8 cellular contexts compared by ENCODE assay signal in the genomic region with DNA sequence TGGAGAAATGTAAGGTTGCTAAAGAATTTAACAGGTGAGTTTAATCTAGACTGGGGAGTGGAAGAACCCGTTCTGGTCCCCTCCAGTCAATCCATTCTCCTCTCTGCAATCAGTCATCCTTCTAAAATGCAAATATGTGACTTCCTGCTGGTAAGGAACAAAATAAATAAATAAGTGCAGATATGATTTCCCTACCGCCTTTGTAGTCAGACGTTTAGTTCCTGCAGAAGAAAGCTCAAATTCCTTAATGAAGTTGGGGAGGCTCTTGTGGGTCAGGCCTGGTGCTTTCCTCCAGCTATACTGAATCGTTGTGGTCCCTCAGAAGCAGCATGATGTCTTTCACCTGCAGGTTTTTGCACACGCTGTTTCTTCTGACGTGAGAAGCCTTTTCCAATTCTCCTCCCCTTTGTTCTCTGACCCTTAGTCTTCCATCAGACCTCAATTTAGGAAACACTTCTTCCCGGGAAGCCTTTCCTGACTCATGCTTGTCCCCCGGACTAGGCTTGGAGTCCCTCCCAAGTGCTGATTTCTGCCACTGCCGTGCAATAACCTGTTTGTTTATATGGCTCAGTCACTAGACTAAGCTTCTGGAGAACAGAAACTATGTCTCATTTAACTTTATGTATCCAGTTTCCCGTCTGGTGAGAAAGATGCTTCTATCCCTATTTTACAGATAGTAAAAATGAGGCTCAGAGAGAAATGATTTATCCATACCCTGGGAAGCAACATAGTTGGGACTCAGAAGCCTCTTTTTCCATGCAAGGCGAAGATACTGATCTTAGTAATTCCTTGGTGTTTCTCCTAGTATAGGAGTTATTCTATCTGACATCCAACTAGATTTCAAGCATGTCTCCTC. TPM values are rescaled to one million over a fixed set of nuclear protein-coding genes. Genes with fewer than 3 reads are reported as not detected.
A peak's percentile ranks its signal among the peaks of the same experiment; 100 is the strongest.
DNase-seq lines count a peak whose midpoint lies in the region; ATAC-seq, FAIRE-seq and TF ChIP-seq lines count a peak whose summit lies in the region.

No MANE protein-coding gene starts in this region.

- H3K36me3 ChIP-seq in OCI-LY7 (ENCODE audit: insufficient read depth, low read length), result peaks cover 27% of the 10 kb centered on the region
- H3K36me3 ChIP-seq in pancreas, result peaks cover 0 to 12% (median 0%) of the 10 kb centered on the region in 3 donors

- no peaks in the 10 kb centered on the region for H3K9me2 ChIP-seq in OCI-LY7 (ENCODE audit: insufficient read depth, low read length)

- POLR2A ChIA-PET in OCI-LY7 (lab: Charles Lee), result interaction anchor here (0.5 to 3.4 kb wide), 12 partner anchors 10 to 216 kb away, joined by 3 to 36 read pairs (median 6); no protein-coding TSS in a partner anchor

- H4K20me1 ChIP-seq in OCI-LY7 (ENCODE audit: insufficient read depth, low read length), result peaks cover 27% of the 10 kb centered on the region

- intact Hi-C loops in OCI-LY7 (cut with micrococcal nuclease; ENCODE audit: unreplicated experiment), result no loop called here
- intact Hi-C loops in pancreas (cut with DNase I), result no loop called here

- H3K27me3 ChIP-seq in pancreas, result no peaks in the 10 kb centered on the region

- TF ChIP-seq CTCF in OCI-LY7 (conservative IDR thresholded peaks at IDR 0.05; ENCODE audit: low read length) (no peak), epithelial cell of esophagus (IDR thresholded peaks at IDR 0.05; ENCODE audit: insufficient read depth, low read depth, low read length, missing control alignments) (no peak), pancreas (IDR thresholded peaks at IDR 0.05) (no peak)

- H3K27ac ChIP-seq in OCI-LY7 (ENCODE audit: low read depth, low read length, poor library complexity, severe bottlenecking) (peak overlapping the region; percentile 48), pancreas (no peak overlapping the region)

- peak overlapping the region; percentile 84 for H3K4me3 ChIP-seq in OCI-LY7 (ENCODE audit: low read depth, low read length, poor library complexity, severe bottlenecking)
- peak overlapping the region; percentile 96 for H3K4me3 ChIP-seq in epithelial cell of esophagus (ENCODE audit: low read length)
- peak overlapping the region; percentile 72 to 93 (median 80) for H3K4me3 ChIP-seq in pancreas

- DNase-seq in EH (ENCODE audit: low read depth) (peak; percentile 73), OCI-LY7 (ENCODE audit: low spot score) (peak; percentile 20), epithelial cell of esophagus (ENCODE audit: low read depth) (peak; percentile 70), pancreas (no peak), DMS 273 (lab: John Stamatoyannopoulos, UW; ENCODE audit: unreplicated experiment) (no peak), NCI-H82 treated with DMSO at 0.1 percent for 48 hours (lab: John Stamatoyannopoulos, UW; ENCODE audit: unreplicated experiment) (no peak)
- DNase-seq in stimulated activated CD4-positive, alpha-beta T cell treated with anti-CD3 and anti-CD28 coated beads, Interleukin-15, amount 100 ng/mL, for 24 hours, result no peak
- no peak for DNase-seq in activated CD4-positive, CD25-positive, alpha-beta regulatory T cell treated with anti-CD3 and anti-CD28 coated beads, Interleukin-2, amount 50 U/mL, for 72 hours

- TSS peak; percentile 60 for BruUV-seq in OCI-LY7 (replicated peaks; lab: Mats Ljungman, UMichigan)

- FAIRE-seq in pancreas (lab: Jason Lieb, UNC), result no peak

- H2AFZ ChIP-seq in OCI-LY7 (ENCODE audit: low read length), result no peak overlapping the region

- H3K9me3 ChIP-seq in OCI-LY7 (ENCODE audit: low read length) (no peaks in the 10 kb centered on the region), pancreas (no peaks in the 10 kb centered on the region)

- H3K79me2 ChIP-seq in OCI-LY7 (ENCODE audit: insufficient read depth, low read depth, low read length), result peaks cover 63% of the 10 kb centered on the region

- WGBS in pancreas, 2 donors, result 12 to 15% methylated on average over 11 of the region's 11 CpGs

- CTCF ChIA-PET in OCI-LY7 (lab: Charles Lee; ENCODE audit: unreplicated experiment), result no interaction called here

- peak overlapping the region; percentile 83 for H3K4me2 ChIP-seq in OCI-LY7 (ENCODE audit: low read length)

- H3K4me1 ChIP-seq in OCI-LY7 (ENCODE audit: insufficient read depth, low read length, poor library complexity, severe bottlenecking) (peaks cover 52% of the 10 kb centered on the region), pancreas (peaks cover 11 to 35% (median 14%) of the 10 kb centered on the region in 3 donors)

- ATAC-seq in pancreas, result peak in 1 of 4 donors; percentile 0

RNA-seq across cellular contexts. Expression of a gene that starts 1.3 kb away (rescaled TPM):
- 117 and 164 TPM in 2 replicates for total RNA-seq in OCI-LY7 (2014; rRNA removed; shearing (Covaris generic))
- 99.0 and 105 TPM in 2 replicates for total RNA-seq in OCI-LY7 (2022)
- 10 to 100 TPM; 19.7 to 38.3 (median 35.5) TPM for total RNA-seq in pancreas
- 100 to 1,000 TPM in 1 of 2 donors, 10 to 100 TPM in 1; 57.2 to 124 TPM for polyA plus RNA-seq in pancreas

RNA-seq across cellular contexts. Expression of a gene that starts 22.2 kb away (rescaled TPM):
- total RNA-seq in OCI-LY7 (2014; rRNA removed; shearing (Covaris generic)), result 27.2 and 31.6 TPM in 2 replicates
- total RNA-seq in OCI-LY7 (2022) (68.0 and 71.2 TPM in 2 replicates), pancreas (1 to 10 TPM; 3.0 to 8.7 (median 4.4) TPM)
- 1 to 10 TPM; 2.1 to 2.5 TPM for polyA plus RNA-seq in pancreas

Comparison
In these comparisons a context has a peak if more than half of its experiments do, and no peak if none do; other contexts are left out.
1. DNase-seq: peak in EH (single experiment), OCI-LY7 (single experiment) and epithelial cell of esophagus (single experiment); none in pancreas (0 of 6), DMS 273 (single experiment), NCI-H82 treated with DMSO at 0.1 percent for 48 hours (single experiment), stimulated activated CD4-positive, alpha-beta T cell treated with anti-CD3 and anti-CD28 coated beads, Interleukin-15, amount 100 ng/mL, for 24 hours (single experiment) and activated CD4-positive, CD25-positive, alpha-beta regulatory T cell treated with anti-CD3 and anti-CD28 coated beads, Interleukin-2, amount 50 U/mL, for 72 hours (single experiment).
2. Peak in every context shown above with its lines, with median percentiles within 50 percentile points of each other: H3K4me3 ChIP-seq.